ENCODE assay signal across 9 cellular contexts in genomic region chr2:143513081-143513480, GRCh38.
DNase-seq lines count a peak whose midpoint lies in the region; ATAC-seq, FAIRE-seq and TF ChIP-seq lines count a peak whose summit lies in the region.
"Had no signal": no experiment of that assay in that cellular context is flagged by ENCODE, and none has a peak within 500 bp of the region (broad histone marks: within the 10 kb centered on the region; RNA-seq: fewer than 3 reads in every experiment).

No MANE protein-coding gene starts in this region.

- H3K4me2 ChIP-seq in SU-DHL-6 (ENCODE audit: low read depth, low read length, poor library complexity, severe bottlenecking), result no peak overlapping the region

- H3K36me3 ChIP-seq in SU-DHL-6 (ENCODE audit: low read length) (0 out of 2 replicates have a peak, but pooled peaks cover 4% of the 10 kb centered on the region), pancreas (no peaks in the 10 kb centered on the region)

- H3K36me3 Mint-ChIP-seq in CD14-positive monocyte, result peaks cover 29 to 36% of the 10 kb centered on the region in 2 donors

- FAIRE-seq in pancreas (lab: Jason Lieb, UNC), result no peak

- H3K4me3 Mint-ChIP-seq in CD14-positive monocyte, result no peak overlapping the region
- H3K4me3 Mint-ChIP-seq: naive thymus-derived CD8-positive, alpha-beta T cell had no signal

- intact Hi-C loops in CD14-positive monocyte (cut with micrococcal nuclease), result no loop called here
- intact Hi-C loops in pancreas (cut with DNase I), result no loop called here

- H3F3A ChIP-seq in SU-DHL-6 (ENCODE audit: insufficient read depth), result no peaks in the 10 kb centered on the region

- H4K20me1 ChIP-seq in SU-DHL-6 (ENCODE audit: low read depth, low read length), result no peaks in the 10 kb centered on the region

- no peak overlapping the region for H3K4me3 ChIP-seq in SU-DHL-6 (ENCODE audit: insufficient read depth, low read length, poor library complexity, severe bottlenecking)
- H3K4me3 ChIP-seq in foreskin fibroblast (ENCODE audit: low read depth in 1 of 2, low read length in 2 of 2), result no peak overlapping the region
- no peak overlapping the region for H3K4me3 ChIP-seq in pancreas

- peak overlapping the region in 1 of 7 donors; percentile 12 for H3K27ac Mint-ChIP-seq in CD14-positive monocyte

- peak; percentile 57 for TF ChIP-seq CTCF in CD14-positive monocyte (IDR thresholded peaks at IDR 0.05)
- peak; percentile 61 for TF ChIP-seq CTCF in SU-DHL-6 (IDR thresholded peaks at IDR 0.05; ENCODE audit: insufficient read depth, low read length, poor library complexity, severe bottlenecking)
- peak; percentile 92 for TF ChIP-seq CTCF in foreskin fibroblast (IDR thresholded peaks at IDR 0.05; ENCODE audit: low read depth, low read length)
- peak; percentile 11 to 43 (median 26) for TF ChIP-seq CTCF in pancreas (IDR thresholded peaks at IDR 0.05)

- no peaks in the 10 kb centered on the region for H3K79me2 ChIP-seq in SU-DHL-6 (ENCODE audit: insufficient read depth, low read length)

- H3K9me2 ChIP-seq in SU-DHL-6 (replicated peaks; ENCODE audit: insufficient read depth, low read length), result no peaks in the 10 kb centered on the region

- ATAC-seq in GM18520 (IDR thresholded peaks at IDR 0.05; ENCODE audit: unreplicated experiment) (peak; percentile 45), HG03432 (IDR thresholded peaks at IDR 0.05; ENCODE audit: unreplicated experiment) (peak; percentile 92), pancreas (peak in 3 of 4 donors; percentile 65 to 82 (median 75)), HG03469 (IDR thresholded peaks at IDR 0.05; ENCODE audit: unreplicated experiment) (no peak), HG02938 (IDR thresholded peaks at IDR 0.05; ENCODE audit: unreplicated experiment) (no peak)

- H3K9ac ChIP-seq in SU-DHL-6 (ENCODE audit: low read length), result no peak overlapping the region

- DNase-seq in CD14-positive monocyte (ENCODE audit: low spot score) (no peak), foreskin fibroblast (peak; percentile 64 to 85), pancreas (peak in 1 of 6 donors; percentile 16)
- DNase-seq: naive thymus-derived CD8-positive, alpha-beta T cell had no signal

- 14 to 26% methylated on average over 2 of the region's 2 CpGs for WGBS in pancreas, 2 donors

- no peaks in the 10 kb centered on the region for H3K4me1 ChIP-seq in pancreas

- H3K27me3 Mint-ChIP-seq in CD14-positive monocyte (ENCODE audit: low read depth in 3 of 3), result no peaks in the 10 kb centered on the region
- H3K27me3 Mint-ChIP-seq: naive thymus-derived CD8-positive, alpha-beta T cell had no signal

- H2AFZ ChIP-seq in SU-DHL-6 (ENCODE audit: low read depth, low read length, severe bottlenecking), result no peak overlapping the region

- no peaks in the 10 kb centered on the region for H3K27me3 ChIP-seq in SU-DHL-6 (ENCODE audit: low read length)
- no peaks in the 10 kb centered on the region for H3K27me3 ChIP-seq in pancreas

- no peaks in the 10 kb centered on the region for H3K9me3 Mint-ChIP-seq in CD14-positive monocyte

- no peaks in the 10 kb centered on the region for H3K9me3 ChIP-seq in SU-DHL-6 (ENCODE audit: insufficient read depth, low read length)
- no peaks in the 10 kb centered on the region for H3K9me3 ChIP-seq in pancreas

- H3K4me1 Mint-ChIP-seq in CD14-positive monocyte, result no peaks in the 10 kb centered on the region

- H3K27ac ChIP-seq in SU-DHL-6 (ENCODE audit: low read depth, low read length), result no peak overlapping the region
- H3K27ac ChIP-seq in pancreas, result no peak overlapping the region

Comparison
In these comparisons a context has a peak if more than half of its experiments do, and no peak if none do; other contexts are left out.
1. CTCF ChIP-seq: peak in every context shown above with its lines; median percentile 92 in foreskin fibroblast; 61 in SU-DHL-6; 57 in CD14-positive monocyte; 26 in pancreas.
2. ATAC-seq: peak in GM18520 (single experiment), HG03432 (single experiment) and pancreas (3 of 4); none in HG03469 (single experiment) and HG02938 (single experiment).